Comparison of ENCODE assay signal across 1 cellular context in genomic region chr9:122948313-122948712, GRCh38.
TF ChIP-seq lines count a peak whose summit lies in the region.

No MANE protein-coding gene starts in this region.

TF ChIP-seq in HepG2, 621 proteins besides CTCF, POLR2A, EP300 and RAD21:
- TF ChIP-seq SMAD9 (CRISPR knock-in tag; IDR thresholded peaks at IDR 0.05) (no peak), ZNF629 (CRISPR knock-in tag; conservative IDR thresholded peaks at IDR 0.05) (0 out of 2 replicates have a peak, but pooled peaks have one; percentile 22)
